41 cellular contexts compared by ENCODE assay signal in the genomic region with DNA sequence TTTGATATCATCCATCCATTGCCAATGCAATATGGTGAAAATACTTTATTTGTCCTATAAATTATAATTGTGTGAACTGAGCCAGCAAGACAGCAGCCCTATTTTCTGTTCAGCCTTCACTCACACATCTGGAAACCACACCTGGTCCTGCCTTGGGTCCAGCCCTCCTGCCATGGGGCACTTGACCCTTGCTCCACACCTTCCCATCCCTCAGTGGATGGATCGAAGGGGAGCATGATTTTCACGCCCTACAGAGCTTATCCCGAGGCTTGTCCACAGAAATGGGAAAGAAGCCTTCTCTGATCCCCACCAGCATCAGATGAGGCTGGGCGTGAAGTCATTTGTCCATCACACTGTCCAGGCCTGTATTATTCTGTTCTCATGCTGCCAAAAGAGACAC. TPM values are rescaled to one million over a fixed set of nuclear protein-coding genes. Genes with fewer than 3 reads are reported as not detected.
"Had no signal": no experiment of that assay in that cellular context is flagged by ENCODE, and none has a peak within 500 bp of the region (broad histone marks: within the 10 kb centered on the region; RNA-seq: fewer than 3 reads in every experiment).

No MANE protein-coding gene starts in this region.

- H3K9me3 Mint-ChIP-seq: activated naive CD4-positive, alpha-beta T cell treated with anti-CD3 and anti-CD28 coated beads, Interleukin-2, amount 10 ng/mL, durations not matched to agents 7 days and 5 days; activated naive CD4-positive, alpha-beta T cell treated with anti-CD3 and anti-CD28 coated beads, Interleukin-2, amount 50 U/mL, for 24 hours; activated T-cell treated with anti-CD3 and anti-CD28 coated beads, Interleukin-2, amount 50 U/mL, for 24 hours; activated T-cell treated with anti-CD3 and anti-CD28 coated beads, Interleukin-2, amount 50 U/mL, for 4 hours; activated T-helper 2 cell treated with anti-CD3 and anti-CD28 coated beads, Interferon-gamma antibody, Interleukin-2, Interleukin-4, amounts not matched to agents 10 μg/mL and 5 μg/mL and 100 μg/mL, durations not matched to agents 14 hours and 24 hours and 36 hours; central memory CD8-positive, alpha-beta T cell had no signal

- H3K9me3 ChIP-seq: adrenal gland, ascending aorta, body of pancreas, breast epithelium had no signal

- DNase-seq: activated effector memory CD4-positive, alpha-beta T cell treated with anti-CD3 and anti-CD28 coated beads, Interleukin-2, amount 50 U/mL, for 16 hours; activated effector memory CD4-positive, alpha-beta T cell treated with Interleukin-2 at 50 U/mL for 16 hours; activated gamma-delta T cell; activated gamma-delta T cell treated with Interleukin-2 at 50 U/mL for 16 hours; activated naive CD4-positive, alpha-beta T cell; activated naive CD4-positive, alpha-beta T cell treated with anti-CD3 and anti-CD28 coated beads for 36 hours; activated naive CD4-positive, alpha-beta T cell treated with anti-CD3 and anti-CD28 coated beads, Interleukin-2, amount 10 ng/mL, durations not matched to agents 7 days and 5 days; activated naive CD4-positive, alpha-beta T cell treated with anti-CD3 and anti-CD28 coated beads, Interleukin-2, amount 50 U/mL, for 16 hours; activated naive CD4-positive, alpha-beta T cell treated with Interleukin-2 at 50 U/mL for 16 hours; activated naive CD8-positive, alpha-beta T cell treated with anti-CD3 and anti-CD28 coated beads for 36 hours; activated naive CD8-positive, alpha-beta T cell treated with anti-CD3 and anti-CD28 coated beads, Interleukin-2, amount 10 ng/mL, durations not matched to agents 7 days and 5 days; activated naive CD8-positive, alpha-beta T cell treated with anti-CD3 and anti-CD28 coated beads, Interleukin-2, amount 50 U/mL, for 24 hours; activated T-cell treated with anti-CD3 and anti-CD28 coated beads, Interleukin-2, amount 50 U/mL, for 1 hour; activated T-cell treated with anti-CD3 and anti-CD28 coated beads, Interleukin-2, amount 50 U/mL, for 24 hours; activated T-cell treated with anti-CD3 and anti-CD28 coated beads, Interleukin-2, amount 50 U/mL, for 4 hours; activated T-cell treated with anti-CD3 and anti-CD28 coated beads, Interleukin-2, amount 50 U/mL, for 48 hours; activated T-cell treated with anti-CD3 and anti-CD28 coated beads, Interleukin-2, amount 50 U/mL, for 72 hours; adrenal gland; amniotic stem cell; amygdala; anterior cingulate cortex; aorta; body of pancreas; brain microvascular endothelial cell; caudate nucleus; central memory CD4-positive, alpha-beta T cell; cerebellar nuclear complex had no signal

- H3K27me3 Mint-ChIP-seq: activated naive CD4-positive, alpha-beta T cell treated with anti-CD3 and anti-CD28 coated beads, Interleukin-2, amount 10 ng/mL, durations not matched to agents 7 days and 5 days; activated naive CD8-positive, alpha-beta T cell treated with anti-CD3 and anti-CD28 coated beads, Interleukin-2, amount 10 ng/mL, durations not matched to agents 7 days and 5 days; activated naive CD8-positive, alpha-beta T cell treated with anti-CD3 and anti-CD28 coated beads, Interleukin-2, amount 50 U/mL, for 24 hours; activated T-cell treated with anti-CD3 and anti-CD28 coated beads, Interleukin-2, amount 50 U/mL, for 24 hours; activated T-helper 17 cell treated with anti-CD3 and anti-CD28 coated beads, Interleukin-2, amount 50 U/mL, for 72 hours had no signal

- H3K27ac Mint-ChIP-seq: activated naive CD4-positive, alpha-beta T cell treated with anti-CD3 and anti-CD28 coated beads for 36 hours; activated naive CD4-positive, alpha-beta T cell treated with anti-CD3 and anti-CD28 coated beads, Interleukin-2, amount 10 ng/mL, durations not matched to agents 7 days and 5 days; activated naive CD4-positive, alpha-beta T cell treated with anti-CD3 and anti-CD28 coated beads, Interleukin-2, amount 50 U/mL, for 24 hours; activated naive CD4-positive, alpha-beta T cell treated with anti-CD3 and anti-CD28 coated beads, Interleukin-2, amount 50 U/mL, for 72 hours; activated naive CD8-positive, alpha-beta T cell; activated naive CD8-positive, alpha-beta T cell treated with anti-CD3 and anti-CD28 coated beads for 36 hours; activated naive CD8-positive, alpha-beta T cell treated with anti-CD3 and anti-CD28 coated beads, Interleukin-2, amount 10 ng/mL, durations not matched to agents 7 days and 5 days; activated naive CD8-positive, alpha-beta T cell treated with anti-CD3 and anti-CD28 coated beads, Interleukin-2, amount 50 U/mL, for 24 hours; activated T-cell treated with anti-CD3 and anti-CD28 coated beads, Interleukin-2, amount 50 U/mL, for 24 hours; activated T-cell treated with anti-CD3 and anti-CD28 coated beads, Interleukin-2, amount 50 U/mL, for 72 hours; activated T-helper 1 cell treated with anti-CD3 and anti-CD28 coated beads, Interleukin-12 subunit alpha, Interleukin-12 subunit beta, Interleukin-2, Interleukin-4 antibody, amounts not matched to agents 30 ng/mL and 10 ng/mL and 1 ng/mL, durations not matched to agents 14 hours and 24 hours and 36 hours; activated T-helper 17 cell treated with anti-CD3 and anti-CD28 coated beads, Interleukin-2, amount 50 U/mL, for 72 hours; activated T-helper 2 cell treated with anti-CD3 and anti-CD28 coated beads, Interferon-gamma antibody, Interleukin-2, Interleukin-4, amounts not matched to agents 10 μg/mL and 5 μg/mL and 100 μg/mL, durations not matched to agents 14 hours and 24 hours and 36 hours; brain had no signal

- ATAC-seq: activated naive CD4-positive, alpha-beta T cell treated with anti-CD3 and anti-CD28 coated beads, Interleukin-2, amount 50 U/mL, for 72 hours; activated naive CD8-positive, alpha-beta T cell treated with anti-CD3 and anti-CD28 coated beads, Interleukin-2, amount 50 U/mL, for 24 hours; activated T-cell treated with anti-CD3 and anti-CD28 coated beads, Interleukin-2, amount 50 U/mL, for 4 hours; activated T-cell treated with anti-CD3 and anti-CD28 coated beads, Interleukin-2, amount 50 U/mL, for 72 hours; activated T-helper 17 cell treated with anti-CD3 and anti-CD28 coated beads, Interleukin-2, amount 50 U/mL, for 72 hours; body of pancreas had no signal

- H3K4me1 ChIP-seq: adrenal gland, ascending aorta, body of pancreas, breast epithelium had no signal

- H3K36me3 ChIP-seq: adrenal gland, ascending aorta, brain microvascular endothelial cell, breast epithelium, cardiac muscle cell had no signal

- H3K4me3 ChIP-seq: adrenal gland, ascending aorta, body of pancreas, breast epithelium, cardiac muscle cell had no signal

- H3K4me3 Mint-ChIP-seq: activated naive CD4-positive, alpha-beta T cell treated with anti-CD3 and anti-CD28 coated beads for 36 hours; activated naive CD4-positive, alpha-beta T cell treated with anti-CD3 and anti-CD28 coated beads, Interleukin-2, amount 10 ng/mL, durations not matched to agents 7 days and 5 days; activated naive CD4-positive, alpha-beta T cell treated with anti-CD3 and anti-CD28 coated beads, Interleukin-2, amount 50 U/mL, for 24 hours; activated naive CD8-positive, alpha-beta T cell; activated naive CD8-positive, alpha-beta T cell treated with anti-CD3 and anti-CD28 coated beads for 36 hours; activated naive CD8-positive, alpha-beta T cell treated with anti-CD3 and anti-CD28 coated beads, Interleukin-2, amount 10 ng/mL, durations not matched to agents 7 days and 5 days; activated naive CD8-positive, alpha-beta T cell treated with anti-CD3 and anti-CD28 coated beads, Interleukin-2, amount 50 U/mL, for 24 hours; activated T-cell treated with anti-CD3 and anti-CD28 coated beads, Interleukin-2, amount 50 U/mL, for 24 hours; activated T-cell treated with anti-CD3 and anti-CD28 coated beads, Interleukin-2, amount 50 U/mL, for 4 hours; activated T-cell treated with anti-CD3 and anti-CD28 coated beads, Interleukin-2, amount 50 U/mL, for 72 hours; activated T-helper 1 cell treated with anti-CD3 and anti-CD28 coated beads, Interleukin-12 subunit alpha, Interleukin-12 subunit beta, Interleukin-2, Interleukin-4 antibody, amounts not matched to agents 30 ng/mL and 10 ng/mL and 1 ng/mL, durations not matched to agents 14 hours and 24 hours and 36 hours; activated T-helper 17 cell treated with anti-CD3 and anti-CD28 coated beads, Interleukin-2, amount 50 U/mL, for 72 hours; brain; central memory CD8-positive, alpha-beta T cell had no signal

- H3K27me3 ChIP-seq: adrenal gland, ascending aorta, body of pancreas, brain microvascular endothelial cell, breast epithelium had no signal

- H3K36me3 Mint-ChIP-seq: activated naive CD4-positive, alpha-beta T cell treated with anti-CD3 and anti-CD28 coated beads, Interleukin-2, amount 10 ng/mL, durations not matched to agents 7 days and 5 days; activated naive CD4-positive, alpha-beta T cell treated with anti-CD3 and anti-CD28 coated beads, Interleukin-2, amount 50 U/mL, for 24 hours; activated naive CD4-positive, alpha-beta T cell treated with anti-CD3 and anti-CD28 coated beads, Interleukin-2, amount 50 U/mL, for 72 hours; activated naive CD8-positive, alpha-beta T cell; activated naive CD8-positive, alpha-beta T cell treated with anti-CD3 and anti-CD28 coated beads for 36 hours; activated naive CD8-positive, alpha-beta T cell treated with anti-CD3 and anti-CD28 coated beads, Interleukin-2, amount 10 ng/mL, durations not matched to agents 7 days and 5 days; brain had no signal

- H3K4me1 Mint-ChIP-seq: activated naive CD4-positive, alpha-beta T cell treated with anti-CD3 and anti-CD28 coated beads, Interleukin-2, amount 10 ng/mL, durations not matched to agents 7 days and 5 days; activated naive CD4-positive, alpha-beta T cell treated with anti-CD3 and anti-CD28 coated beads, Interleukin-2, amount 50 U/mL, for 24 hours; activated naive CD8-positive, alpha-beta T cell treated with anti-CD3 and anti-CD28 coated beads for 36 hours; activated naive CD8-positive, alpha-beta T cell treated with anti-CD3 and anti-CD28 coated beads, Interleukin-2, amount 10 ng/mL, durations not matched to agents 7 days and 5 days; activated naive CD8-positive, alpha-beta T cell treated with anti-CD3 and anti-CD28 coated beads, Interleukin-2, amount 50 U/mL, for 24 hours; activated T-helper 17 cell treated with anti-CD3 and anti-CD28 coated beads, Interleukin-2, amount 50 U/mL, for 72 hours; brain; central memory CD8-positive, alpha-beta T cell had no signal

- H3K27ac ChIP-seq: adrenal gland, ascending aorta, body of pancreas, brain microvascular endothelial cell, breast epithelium, cardiac muscle cell had no signal

RNA-seq across cellular contexts. Expression of a gene that starts 10.1 kb away (rescaled TPM):
- total RNA-seq: activated naive CD4-positive, alpha-beta T cell treated with anti-CD3 and anti-CD28 coated beads for 36 hours; activated naive CD4-positive, alpha-beta T cell treated with anti-CD3 and anti-CD28 coated beads, Interleukin-2, amount 50 U/mL, for 72 hours; activated naive CD8-positive, alpha-beta T cell treated with anti-CD3 and anti-CD28 coated beads for 36 hours; activated naive CD8-positive, alpha-beta T cell treated with anti-CD3 and anti-CD28 coated beads, Interleukin-2, amount 10 ng/mL, durations not matched to agents 7 days and 5 days; activated T-cell treated with anti-CD3 and anti-CD28 coated beads, Interleukin-2, amount 50 U/mL, for 4 hours; activated T-cell treated with anti-CD3 and anti-CD28 coated beads, Interleukin-2, amount 50 U/mL, for 72 hours; activated T-helper 1 cell treated with anti-CD3 and anti-CD28 coated beads, Interleukin-12 subunit alpha, Interleukin-12 subunit beta, Interleukin-2, Interleukin-4 antibody, amounts not matched to agents 30 ng/mL and 10 ng/mL and 1 ng/mL, durations not matched to agents 14 hours and 24 hours and 36 hours; activated T-helper 17 cell treated with anti-CD3 and anti-CD28 coated beads, Interleukin-2, amount 50 U/mL, for 72 hours; activated T-helper 2 cell treated with anti-CD3 and anti-CD28 coated beads, Interferon-gamma antibody, Interleukin-2, Interleukin-4, amounts not matched to agents 10 μg/mL and 5 μg/mL and 100 μg/mL, durations not matched to agents 14 hours and 24 hours and 36 hours; aorta; ascending aorta; astrocyte; breast epithelium; bronchial epithelial cell; cardiac septum had no signal
